Comparison of ENCODE assay signal across 1 cellular context in the genomic region with DNA sequence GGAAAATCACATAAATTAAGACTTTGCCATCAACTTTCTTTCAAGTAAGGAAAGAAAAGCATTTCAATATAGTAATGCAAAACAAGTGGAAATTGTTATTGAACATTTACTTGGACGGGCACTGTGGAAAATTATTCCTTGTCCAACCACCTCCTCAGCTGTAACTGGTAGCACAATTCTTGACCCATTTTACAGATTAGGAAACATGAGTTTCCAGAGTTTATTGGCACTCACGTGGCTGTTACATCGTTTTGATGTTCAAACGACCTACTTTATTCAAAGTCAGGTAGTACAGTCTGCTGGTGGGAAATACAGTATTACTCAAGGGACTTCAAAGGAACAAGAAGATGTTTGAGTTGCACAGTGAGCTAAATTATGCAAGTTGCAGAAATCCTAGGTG.
TF ChIP-seq lines count a peak whose summit lies in the region.

No MANE protein-coding gene starts in this region.

TF ChIP-seq in GM12878, 131 proteins besides CTCF, POLR2A, EP300 and RAD21:
- TF ChIP-seq ZSCAN29 (IDR thresholded peaks at IDR 0.05) (no peak), IKZF2 (IDR thresholded peaks at IDR 0.05) (no peak), NFYA (IDR thresholded peaks at IDR 0.05; ENCODE audit: borderline replicate concordance, low read depth, low read length) (no peak), ZNF274 (IDR thresholded peaks at IDR 0.05; ENCODE audit: insufficient read depth, insufficient read length) (no peak), NR2F1 (conservative IDR thresholded peaks at IDR 0.05) (no peak), BMI1 (IDR thresholded peaks at IDR 0.05; ENCODE audit: borderline replicate concordance) (no peak), REST (IDR thresholded peaks at IDR 0.05; ENCODE audit: low read depth, low read length) (no peak), ZNF687 (IDR thresholded peaks at IDR 0.05) (no peak), SMAD5 (IDR thresholded peaks at IDR 0.05; ENCODE audit: low read depth) (no peak), CREB1 (IDR thresholded peaks at IDR 0.05; ENCODE audit: low read depth) (no peak), CBFB (IDR thresholded peaks at IDR 0.05; ENCODE audit: low read depth) (no peak), NR2C2 (IDR thresholded peaks at IDR 0.05; ENCODE audit: borderline replicate concordance, control insufficient read depth, insufficient read length, low read depth) (no peak), E4F1 (IDR thresholded peaks at IDR 0.05; ENCODE audit: borderline replicate concordance, partially characterized antibody) (no peak), WRNIP1 (IDR thresholded peaks at IDR 0.05; ENCODE audit: borderline replicate concordance, low read depth, low read length) (no peak), IRF4 (IDR thresholded peaks at IDR 0.05; ENCODE audit: low read depth, low read length) (no peak), NFXL1 (IDR thresholded peaks at IDR 0.05; ENCODE audit: borderline replicate concordance) (no peak), ZNF217 (IDR thresholded peaks at IDR 0.05) (no peak)
- TF ChIP-seq, protein P1, sequence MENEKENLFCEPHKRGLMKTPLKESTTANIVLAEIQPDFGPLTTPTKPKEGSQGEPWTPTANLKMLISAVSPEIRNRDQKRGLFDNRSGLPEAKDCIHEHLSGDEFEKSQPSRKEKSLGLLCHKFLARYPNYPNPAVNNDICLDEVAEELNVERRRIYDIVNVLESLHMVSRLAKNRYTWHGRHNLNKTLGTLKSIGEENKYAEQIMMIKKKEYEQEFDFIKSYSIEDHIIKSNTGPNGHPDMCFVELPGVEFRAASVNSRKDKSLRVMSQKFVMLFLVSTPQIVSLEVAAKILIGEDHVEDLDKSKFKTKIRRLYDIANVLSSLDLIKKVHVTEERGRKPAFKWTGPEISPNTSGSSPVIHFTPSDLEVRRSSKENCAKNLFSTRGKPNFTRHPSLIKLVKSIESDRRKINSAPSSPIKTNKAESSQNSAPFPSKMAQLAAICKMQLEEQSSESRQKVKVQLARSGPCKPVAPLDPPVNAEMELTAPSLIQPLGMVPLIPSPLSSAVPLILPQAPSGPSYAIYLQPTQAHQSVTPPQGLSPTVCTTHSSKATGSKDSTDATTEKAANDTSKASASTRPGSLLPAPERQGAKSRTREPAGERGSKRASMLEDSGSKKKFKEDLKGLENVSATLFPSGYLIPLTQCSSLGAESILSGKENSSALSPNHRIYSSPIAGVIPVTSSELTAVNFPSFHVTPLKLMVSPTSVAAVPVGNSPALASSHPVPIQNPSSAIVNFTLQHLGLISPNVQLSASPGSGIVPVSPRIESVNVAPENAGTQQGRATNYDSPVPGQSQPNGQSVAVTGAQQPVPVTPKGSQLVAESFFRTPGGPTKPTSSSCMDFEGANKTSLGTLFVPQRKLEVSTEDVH (IDR thresholded peaks at IDR 0.05; ENCODE audit: low read depth, partially characterized antibody): no peak
